In the genomic region with DNA sequence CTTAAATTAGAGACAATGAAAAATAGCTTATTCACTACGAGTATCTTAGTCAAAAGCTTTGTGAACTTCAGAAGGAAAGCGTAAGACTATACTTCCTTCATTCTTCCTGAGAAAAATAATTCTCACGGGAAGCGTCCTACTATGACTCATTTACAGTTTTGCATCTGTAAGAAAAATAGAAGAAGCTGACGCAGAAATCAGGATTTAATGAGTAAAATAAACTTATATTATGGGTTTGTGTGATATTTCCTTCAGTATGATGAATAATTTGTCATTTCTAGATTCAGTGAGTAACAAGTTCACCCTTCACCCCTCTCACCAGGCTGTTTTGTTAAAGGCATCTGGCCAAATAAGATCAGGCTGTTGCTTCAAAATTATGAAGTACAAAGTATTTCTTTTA, we compare ENCODE assay signal across 15 cellular contexts. TPM values are rescaled to one million over a fixed set of nuclear protein-coding genes. Genes with fewer than 3 reads are reported as not detected.
DNase-seq lines count a peak whose midpoint lies in the region; ATAC-seq and TF ChIP-seq lines count a peak whose summit lies in the region.
"Had no signal": no experiment of that assay in that cellular context is flagged by ENCODE, and none has a peak within 500 bp of the region (broad histone marks: within the 10 kb centered on the region; RNA-seq: fewer than 3 reads in every experiment).

No MANE protein-coding gene starts in this region.

- no peak overlapping the region for H3K4me3 Mint-ChIP-seq in activated naive CD8-positive, alpha-beta T cell treated with anti-CD3 and anti-CD28 coated beads for 36 hours
- H3K4me3 Mint-ChIP-seq: activated CD4-positive, alpha-beta T cell treated with anti-CD3 and anti-CD28 coated beads, Interleukin-2, amount 10 ng/mL, durations not matched to agents 24 days and 14 days; CD4-positive, CD25-positive, alpha-beta regulatory T cell; type B pancreatic cell had no signal

- peak overlapping the region; percentile 29; the same call in 1 of the 2 replicates for H3K9ac ChIP-seq in GM23248

- H3K27me3 ChIP-seq in GM23248 (replicated peaks; ENCODE audit: insufficient read depth) (no peaks in the 10 kb centered on the region), sigmoid colon (no peaks in the 10 kb centered on the region)

- no peaks in the 10 kb centered on the region for H4K20me1 ChIP-seq in GM23248 (ENCODE audit: insufficient read depth)

- WGBS in GM23248 (ENCODE audit: low coverage in 1 of 2, low lambda C conversion rate in 2 of 2, missing lambda C conversion rate in 2 of 2), 2 experiments, result 22% methylated on average over 5 of the region's 5 CpGs
- WGBS in sigmoid colon, 2 donors, result 73 to 83% methylated on average over 5 of the region's 5 CpGs

- DNase-seq in GM23248 (peak; percentile 77), amniotic stem cell (lab: John Stamatoyannopoulos, UW) (peak; percentile 48), fibroblast of the aortic adventitia (ENCODE audit: low read depth) (peak; percentile 80), sigmoid colon (no peak), NCI-H128 (lab: John Stamatoyannopoulos, UW; ENCODE audit: unreplicated experiment) (no peak)
- DNase-seq in stimulated activated CD4-positive, alpha-beta T cell treated with anti-CD3 and anti-CD28 coated beads, Interleukin-12 subunit alpha, Interleukin-12 subunit beta, amount 100 ng/mL, for 4 hours, result no peak
- DNase-seq in activated naive CD8-positive, alpha-beta T cell treated with anti-CD3 and anti-CD28 coated beads for 36 hours, result no peak
- DNase-seq: activated CD4-positive, alpha-beta T cell treated with anti-CD3 and anti-CD28 coated beads, Interleukin-2, amount 10 ng/mL, durations not matched to agents 24 days and 14 days; activated T-cell treated with anti-CD3 and anti-CD28 coated beads for 4 hours; CD4-positive, CD25-positive, alpha-beta regulatory T cell; posterior cingulate gyrus; stimulated activated CD4-positive, alpha-beta T cell treated with anti-CD3 and anti-CD28 coated beads, Interleukin-1b, Interleukin-23, amount 100 ng/mL, for 48 hours; stimulated activated CD8-positive, alpha-beta memory T cell treated with anti-CD3 and anti-CD28 coated beads, Interleukin-4, amount 100 ng/mL, for 48 hours had no signal

- no peaks in the 10 kb centered on the region for H3K4me1 Mint-ChIP-seq in activated naive CD8-positive, alpha-beta T cell treated with anti-CD3 and anti-CD28 coated beads for 36 hours
- H3K4me1 Mint-ChIP-seq: activated CD4-positive, alpha-beta T cell treated with anti-CD3 and anti-CD28 coated beads, Interleukin-2, amount 10 ng/mL, durations not matched to agents 24 days and 14 days; CD4-positive, CD25-positive, alpha-beta regulatory T cell had no signal

- no peak for TF ChIP-seq EP300 in sigmoid colon (IDR thresholded peaks at IDR 0.05)

- no peak overlapping the region for H3K27ac Mint-ChIP-seq in activated naive CD8-positive, alpha-beta T cell treated with anti-CD3 and anti-CD28 coated beads for 36 hours
- H3K27ac Mint-ChIP-seq: activated CD4-positive, alpha-beta T cell treated with anti-CD3 and anti-CD28 coated beads, Interleukin-2, amount 10 ng/mL, durations not matched to agents 24 days and 14 days; CD4-positive, CD25-positive, alpha-beta regulatory T cell; type B pancreatic cell had no signal

- H3K4me2 ChIP-seq in GM23248 (ENCODE audit: unreplicated experiment), result peak overlapping the region; percentile 13

- H3F3A ChIP-seq in GM23248 (ENCODE audit: insufficient read depth), result peaks cover 8% of the 10 kb centered on the region

- no peak for TF ChIP-seq POLR2A in sigmoid colon (IDR thresholded peaks at IDR 0.05)

- H2AFZ ChIP-seq in GM23248, result 0 out of 2 replicates have a peak overlapping the region, but pooled peaks have one; percentile 4

- no peak for ATAC-seq in GM19397 (IDR thresholded peaks at IDR 0.05; ENCODE audit: unreplicated experiment)

- intact Hi-C loops in sigmoid colon (cut with DNase I), result loop anchor here (5.0 kb wide), 1 partner anchor 78 kb away; no protein-coding TSS in a partner anchor

- peaks cover 7% of the 10 kb centered on the region for H3K27me3 Mint-ChIP-seq in activated naive CD8-positive, alpha-beta T cell treated with anti-CD3 and anti-CD28 coated beads for 36 hours
- H3K27me3 Mint-ChIP-seq: activated CD4-positive, alpha-beta T cell treated with anti-CD3 and anti-CD28 coated beads, Interleukin-2, amount 10 ng/mL, durations not matched to agents 24 days and 14 days; CD4-positive, CD25-positive, alpha-beta regulatory T cell; type B pancreatic cell had no signal

- peak overlapping the region; percentile 60 for H3K27ac ChIP-seq in GM23248
- H3K27ac ChIP-seq in sigmoid colon, result peak overlapping the region; percentile 51 to 83 (median 78)

- H3K36me3 ChIP-seq in GM23248 (ENCODE audit: low read depth) (no peaks in the 10 kb centered on the region), sigmoid colon (no peaks in the 10 kb centered on the region)

- H3K9me3 ChIP-seq in GM23248 (ENCODE audit: low read depth), result no peaks in the 10 kb centered on the region
- no peaks in the 10 kb centered on the region for H3K9me3 ChIP-seq in sigmoid colon

- H3K9me2 ChIP-seq in GM23248 (ENCODE audit: insufficient read depth), result no peaks in the 10 kb centered on the region

- H3K79me2 ChIP-seq in GM23248 (ENCODE audit: insufficient read depth), result no peaks in the 10 kb centered on the region

- H3K36me3 Mint-ChIP-seq in activated naive CD8-positive, alpha-beta T cell treated with anti-CD3 and anti-CD28 coated beads for 36 hours, result no peaks in the 10 kb centered on the region
- H3K36me3 Mint-ChIP-seq: CD4-positive, CD25-positive, alpha-beta regulatory T cell had no signal

- peaks cover 2% of the 10 kb centered on the region for H3K9me3 Mint-ChIP-seq in activated naive CD8-positive, alpha-beta T cell treated with anti-CD3 and anti-CD28 coated beads for 36 hours

- H3K4me1 ChIP-seq in GM23248 (ENCODE audit: insufficient read depth), result peaks cover 8% of the 10 kb centered on the region
- H3K4me1 ChIP-seq in sigmoid colon, result peaks cover 0 to 28% (median 13%) of the 10 kb centered on the region in 4 donors

- H3K4me3 ChIP-seq in GM23248 (peak overlapping the region; percentile 33; the same call in 1 of the 2 replicates), fibroblast of the aortic adventitia (ENCODE audit: low read depth, low read length) (no peak overlapping the region), sigmoid colon (no peak overlapping the region)

- in situ Hi-C loops in GM23248 (cut with MboI), result loop anchor here (25.0 kb wide), 1 partner anchor 438 kb away; no protein-coding TSS in a partner anchor

- TF ChIP-seq CTCF in fibroblast of the aortic adventitia (IDR thresholded peaks at IDR 0.05; ENCODE audit: insufficient read depth, low read length) (no peak), sigmoid colon (IDR thresholded peaks at IDR 0.05) (no peak)

RNA-seq across cellular contexts. Expression of gene PDE3A, which starts 17.8 kb away (rescaled TPM):
- total RNA-seq in GM23248 (2014; rRNA removed; shearing (Covaris generic)), result 0.38 and 0.43 TPM in 2 replicates
- polyA plus RNA-seq in GM23248 (2016; fragmentation: Nextera tagmentation; extraction: Ambion mirVana) (0.06 and 0.11 TPM in 2 replicates), sigmoid colon (10 to 100 TPM in 1 of 3 donors, 1 to 10 TPM in 2; 6.6 to 16.3 (median 9.2) TPM)
- total RNA-seq in fibroblast of the aortic adventitia (ENCODE audit: low replicate concordance) (16.2 and 17.2 TPM in 2 replicates), sigmoid colon (10 to 100 TPM; 56.8 to 90.0 (median 71.1) TPM)
- not detected for total RNA-seq in activated naive CD8-positive, alpha-beta T cell treated with anti-CD3 and anti-CD28 coated beads for 36 hours
- total RNA-seq: activated CD4-positive, alpha-beta T cell treated with anti-CD3 and anti-CD28 coated beads, Interleukin-2, amount 10 ng/mL, durations not matched to agents 24 days and 14 days had no signal

Comparison
In these comparisons a context has a peak if more than half of its experiments do, and no peak if none do; other contexts are left out.
1. DNase-seq: peak in GM23248 (single experiment), amniotic stem cell (single experiment) and fibroblast of the aortic adventitia (single experiment); none in sigmoid colon (single experiment), stimulated activated CD4-positive, alpha-beta T cell treated with anti-CD3 and anti-CD28 coated beads, Interleukin-12 subunit alpha, Interleukin-12 subunit beta, amount 100 ng/mL, for 4 hours (single experiment), NCI-H128 (single experiment) and activated naive CD8-positive, alpha-beta T cell treated with anti-CD3 and anti-CD28 coated beads for 36 hours (single experiment).
2. RNA of gene PDE3A, which starts 17.8 kb away (total RNA-seq): 56.8 to 90.0 TPM in sigmoid colon and 16.2 to 17.2 TPM in fibroblast of the aortic adventitia; 0.38 to 0.43 TPM in GM23248 and not detected in activated naive CD8-positive, alpha-beta T cell treated with anti-CD3 and anti-CD28 coated beads for 36 hours; every median in the first group is over 10 times any median in the second.